Comparison of ENCODE assay signal across 14 cellular contexts in the genomic region with DNA sequence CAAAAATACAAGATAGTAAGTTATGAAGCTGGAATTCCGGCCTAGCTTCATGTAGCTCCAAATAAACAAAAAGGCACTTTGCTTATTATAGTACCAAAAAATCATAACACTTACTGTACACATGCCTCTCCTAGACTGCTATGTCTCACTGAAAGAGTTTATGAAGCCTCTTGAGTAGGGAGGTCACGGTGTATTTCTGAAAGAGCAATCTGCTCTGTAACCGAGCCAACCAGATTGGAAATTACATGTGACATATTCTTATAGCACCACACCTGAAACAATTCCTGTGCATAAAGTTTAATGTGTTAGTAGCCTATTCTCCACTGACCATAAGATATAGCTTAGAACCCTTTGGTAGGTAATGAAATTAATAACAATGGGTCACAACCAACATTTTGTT. TPM values are rescaled to one million over a fixed set of nuclear protein-coding genes. Genes with fewer than 3 reads are reported as not detected.
DNase-seq lines count a peak whose midpoint lies in the region; ATAC-seq, FAIRE-seq and TF ChIP-seq lines count a peak whose summit lies in the region.
"Had no signal": no experiment of that assay in that cellular context is flagged by ENCODE, and none has a peak within 500 bp of the region (broad histone marks: within the 10 kb centered on the region; RNA-seq: fewer than 3 reads in every experiment).

No MANE protein-coding gene starts in this region.

- peak overlapping the region; percentile 27; the same call in 1 of the 2 replicates for H2AFZ ChIP-seq in GM12878 (ENCODE audit: control insufficient read depth, low read depth, low read length)

- H3K9me3 ChIP-seq in GM12878 (replicated peaks; ENCODE audit: control insufficient read depth, insufficient read depth, low read length) = no peaks in the 10 kb centered on the region; the same call in 2 of the 3 replicates
- H3K9me3 ChIP-seq: left lung, thoracic aorta had no signal

- H3K4me2 ChIP-seq in GM12878 (ENCODE audit: control insufficient read depth, insufficient read depth) = no peak overlapping the region

- no peaks in the 10 kb centered on the region for H3K9me3 Mint-ChIP-seq in T-helper 1 cell treated with Interleukin-12 subunit alpha and Interleukin-12 subunit beta and Interleukin-4 antibody, amounts not matched to agents 30 μg/mL and 1 μg/mL, for 36 hours
- H3K9me3 Mint-ChIP-seq in neural crest cell = peaks cover 5% of the 10 kb centered on the region
- H3K9me3 Mint-ChIP-seq in WTC11 = peaks cover 7% of the 10 kb centered on the region

- no peak for TF ChIP-seq RAD21 in GM12878 (IDR thresholded peaks at IDR 0.05; ENCODE audit: insufficient read depth, low read depth, low read length)

- TF ChIP-seq CTCF in GM12878 (IDR thresholded peaks at IDR 0.05 in 2 of 3, conservative IDR thresholded peaks at IDR 0.05 in 1 of 3; ENCODE audit: control insufficient read depth in 2 of 3, extremely low read depth in 1 of 3, insufficient read depth in 1 of 3, low read depth in 3 of 3, low read length in 3 of 3) (no peak), neural crest cell (conservative IDR thresholded peaks at IDR 0.05) (no peak), WTC11 (IDR thresholded peaks at IDR 0.05) (no peak)

- no TSS peak for BruUV-seq in GM12878 (replicated peaks; lab: Mats Ljungman, UMichigan)

- no peaks in the 10 kb centered on the region for H3K27me3 ChIP-seq in GM12878 (replicated peaks in 1 of 2; ENCODE audit: control insufficient read depth in 2 of 2, insufficient read depth in 2 of 2, low read length in 1 of 2)
- H3K27me3 ChIP-seq: left lung had no signal

- no peak for TF ChIP-seq EP300 in GM12878 (IDR thresholded peaks at IDR 0.05; ENCODE audit: borderline replicate concordance in 1 of 2, control insufficient read depth in 1 of 2, low read depth in 2 of 2, low read length in 2 of 2)

- RAD21 ChIA-PET in GM12878 (lab: Charles Lee; ENCODE audit: unreplicated experiment) = interaction anchor here (0.6 to 6.5 kb wide), 10 partner anchors 14 to 271 kb away, joined by 3 to 208 read pairs (median 18); no protein-coding TSS in a partner anchor

- intact Hi-C loops in GM12878 (cut with micrococcal nuclease; ENCODE audit: unreplicated experiment) = loop anchor here (2.0 kb wide), 1 partner anchor 41 kb away; no protein-coding TSS in a partner anchor

- peak overlapping the region; percentile 24 for H3K27ac Mint-ChIP-seq in T-helper 1 cell treated with Interleukin-12 subunit alpha and Interleukin-12 subunit beta and Interleukin-4 antibody, amounts not matched to agents 30 μg/mL and 1 μg/mL, for 36 hours
- H3K27ac Mint-ChIP-seq in neural crest cell (ENCODE audit: unreplicated experiment) (no peak overlapping the region), WTC11 (no peak overlapping the region)

- CTCF ChIA-PET in GM12878 (lab: Yijun Ruan, JAX) = interaction anchor here (0.9 to 6.6 kb wide), 20 partner anchors 8 to 148 kb away, joined by 3 to 166 read pairs (median 7); no protein-coding TSS in a partner anchor
- CTCF ChIA-PET in WTC11 (lab: Charles Lee) = interaction anchor here (1.1 to 3.6 kb wide), 4 partner anchors 13 to 150 kb away, joined by 3 to 27 read pairs (median 16); no protein-coding TSS in a partner anchor

- no peaks in the 10 kb centered on the region for H3K36me3 ChIP-seq in GM12878 (ENCODE audit: control insufficient read depth in 2 of 2, insufficient read depth in 2 of 2, low read length in 1 of 2)
- H3K36me3 ChIP-seq: left lung, thoracic aorta had no signal

- FAIRE-seq in GM12878 (lab: Jason Lieb, UNC) = no peak

- H3K36me3 Mint-ChIP-seq in T-helper 1 cell treated with Interleukin-12 subunit alpha and Interleukin-12 subunit beta and Interleukin-4 antibody, amounts not matched to agents 30 μg/mL and 1 μg/mL, for 36 hours (ENCODE audit: low read depth) = peaks cover 7% of the 10 kb centered on the region
- H3K36me3 Mint-ChIP-seq in neural crest cell (ENCODE audit: low read depth) (peaks cover 7% of the 10 kb centered on the region), WTC11 (peaks cover 8% of the 10 kb centered on the region)

- H3K9ac ChIP-seq in GM12878 (ENCODE audit: control insufficient read depth, insufficient read depth, low read length) = no peak overlapping the region

- WGBS in GM12878 (ENCODE audit: insufficient coverage, insufficient replicate concordance, low lambda C conversion rate, missing lambda C conversion rate) = 100% methylated on average over 3 of the region's 3 CpGs

- H3K4me3 ChIP-seq in GM12878 = no peak overlapping the region

- in situ Hi-C loops in GM12878 (cut with MboI) = loop anchor here (25.0 kb wide), 1 partner anchor 985 kb away; no protein-coding TSS in a partner anchor

- POLR2A ChIA-PET in GM12878 (lab: Charles Lee) = interaction anchor here (0.8 to 5.8 kb wide), 8 partner anchors 12 to 148 kb away, joined by 3 to 52 read pairs (median 10); no protein-coding TSS in a partner anchor
- POLR2A ChIA-PET in WTC11 (lab: Charles Lee) = interaction anchor here (2.9 kb wide), 1 partner anchor 41 kb away, joined by 9 read pairs; no protein-coding TSS in a partner anchor

- H3K27ac ChIP-seq in GM12878 (ENCODE audit: control insufficient read depth, insufficient read depth) = no peak overlapping the region
- H3K27ac ChIP-seq: thoracic aorta had no signal

- no peak for TF ChIP-seq POLR2A in GM12878 (IDR thresholded peaks at IDR 0.05; ENCODE audit: low read depth, low read length)

- H3K27me3 Mint-ChIP-seq in T-helper 1 cell treated with Interleukin-12 subunit alpha and Interleukin-12 subunit beta and Interleukin-4 antibody, amounts not matched to agents 30 μg/mL and 1 μg/mL, for 36 hours (ENCODE audit: low read depth) = no peaks in the 10 kb centered on the region
- H3K27me3 Mint-ChIP-seq in neural crest cell (ENCODE audit: low read depth) (no peaks in the 10 kb centered on the region), WTC11 (ENCODE audit: low read depth) (no peaks in the 10 kb centered on the region)

- SMC1A ChIA-PET in GM12878 (lab: Charles Lee; ENCODE audit: uncharacterized antibody, unreplicated experiment) = interaction anchor here (0.8 to 8.4 kb wide), 25 partner anchors 12 to 266 kb away, joined by 3 to 135 read pairs (median 6); no protein-coding TSS in a partner anchor

- no peaks in the 10 kb centered on the region for H4K20me1 ChIP-seq in GM12878 (ENCODE audit: control insufficient read depth, insufficient read depth)

- H3K4me1 ChIP-seq in GM12878 (ENCODE audit: control insufficient read depth, insufficient read depth, low read length) = peaks cover 3% of the 10 kb centered on the region; the same call in 1 of the 2 replicates

- DNase-seq in T-helper 1 cell (no peak), NAMALWA (ENCODE audit: low spot score) (peak; percentile 25), GM12878 (ENCODE audit: low read depth, low spot score) (no peak), neural crest cell (ENCODE audit: low read depth, low spot score) (no peak), WTC11 (ENCODE audit: low spot score) (no peak)
- DNase-seq: activated naive CD4-positive, alpha-beta T cell treated with Interleukin-2 at 50 U/mL for 16 hours; foreskin melanocyte; GDM1; left lung; NCI-H146 had no signal

- H3K4me1 Mint-ChIP-seq in T-helper 1 cell treated with Interleukin-12 subunit alpha and Interleukin-12 subunit beta and Interleukin-4 antibody, amounts not matched to agents 30 μg/mL and 1 μg/mL, for 36 hours (ENCODE audit: low read depth) = peaks cover 26% of the 10 kb centered on the region
- H3K4me1 Mint-ChIP-seq in neural crest cell = peaks cover 31% of the 10 kb centered on the region
- H3K4me1 Mint-ChIP-seq in WTC11 = peaks cover 10% of the 10 kb centered on the region

- ATAC-seq in GM12878 (no peak), GM21576 (IDR thresholded peaks at IDR 0.05; ENCODE audit: unreplicated experiment) (no peak), WTC11 (no peak), GM18909 (IDR thresholded peaks at IDR 0.05; ENCODE audit: poor library complexity, unreplicated experiment) (no peak)
- ATAC-seq: left lung had no signal

- peaks cover 36% of the 10 kb centered on the region for H3K79me2 ChIP-seq in GM12878 (ENCODE audit: control insufficient read depth, insufficient read depth, low read length)

- peak overlapping the region; percentile 48 for H3K4me3 Mint-ChIP-seq in T-helper 1 cell treated with Interleukin-12 subunit alpha and Interleukin-12 subunit beta and Interleukin-4 antibody, amounts not matched to agents 30 μg/mL and 1 μg/mL, for 36 hours
- H3K4me3 Mint-ChIP-seq in neural crest cell (peak overlapping the region; percentile 80), WTC11 (no peak overlapping the region)

TF ChIP-seq in GM12878, 131 proteins besides CTCF, POLR2A, EP300 and RAD21:
- TF ChIP-seq FOXK2 (IDR thresholded peaks at IDR 0.05) (no peak), MEF2B (IDR thresholded peaks at IDR 0.05; ENCODE audit: partially characterized antibody, poor library complexity, severe bottlenecking) (no peak), IKZF2 (IDR thresholded peaks at IDR 0.05) (no peak), POU2F2 (IDR thresholded peaks at IDR 0.05; ENCODE audit: borderline replicate concordance, low read depth, low read length) (no peak), ESRRA (IDR thresholded peaks at IDR 0.05; ENCODE audit: low read length) (no peak)

TF ChIP-seq in WTC11, 78 proteins besides CTCF, POLR2A, EP300 and RAD21 (continues in another document):
- no peak for TF ChIP-seq ZNF671 (CRISPR knock-in tag; IDR thresholded peaks at IDR 0.05)
- no peak for TF ChIP-seq GABPB1 (CRISPR knock-in tag; IDR thresholded peaks at IDR 0.05)
- TF ChIP-seq NR3C1 (CRISPR knock-in tag; conservative IDR thresholded peaks at IDR 0.05; ENCODE audit: low read depth) = no peak

RNA-seq across cellular contexts. Expression of a gene that starts 1.2 kb away (rescaled TPM):
- 225 and 231 TPM in 2 replicates for total RNA-seq in GM12878 (2013; cell fraction: nucleolus; rRNA removed)
- total RNA-seq in GM12878 (2014; rRNA removed) = 23.6 and 28.8 TPM in 2 replicates
- 22.8 and 23.5 TPM in 2 replicates for total RNA-seq in GM12878 (2014; rRNA removed; fragmentation: Illumina TruSeq; extraction: Trizol)
- 25.0 and 25.7 TPM in 2 replicates for total RNA-seq in GM12878 (2021)
- polyA plus RNA-seq in GM12878 (2011; ENCODE audit: low read depth) = 25.9 TPM
- polyA plus RNA-seq in GM12878 (2011; rRNA removed) = 110 and 179 TPM in 2 replicates
- polyA plus RNA-seq in GM12878 (2011; cell fraction: cytosol; rRNA removed) = 24.1 and 27.6 TPM in 2 replicates
- 72.4 and 86.3 TPM in 2 replicates for polyA plus RNA-seq in GM12878 (2011; cell fraction: nucleus; rRNA removed)
- polyA plus RNA-seq in GM12878 (2012) = 40.1 and 44.7 TPM in 2 replicates
- 34.6 and 50.6 TPM in 2 replicates for polyA plus RNA-seq in GM12878 (2014; fragmentation: Illumina TruSeq; extraction: Trizol)
- polyA plus RNA-seq in GM12878 (2014; fragmentation: Nextera tagmentation; extraction: Ambion mirVana) = 10 to 100 TPM; 11.0 to 13.6 TPM
- 26.0 and 30.6 TPM in 2 replicates for polyA plus RNA-seq in GM12878 (2014; rRNA removed)
- polyA plus RNA-seq in GM12878 (2016; fragmentation: Nextera tagmentation; extraction: Ambion mirVana) = 10 to 100 TPM; 33.4 to 38.0 TPM
- polyA minus RNA-seq in GM12878 (2011; rRNA and poly(A)+ RNA removed) = 30.8 and 44.3 TPM in 2 replicates
- polyA minus RNA-seq in GM12878 (2011; cell fraction: cytosol; rRNA and poly(A)+ RNA removed) = 14.0 and 20.4 TPM in 2 replicates
- 104 and 136 TPM in 2 replicates for polyA minus RNA-seq in GM12878 (2011; cell fraction: nucleus; rRNA and poly(A)+ RNA removed)
- 47.5 and 49.1 TPM in 2 replicates for total RNA-seq in neural crest cell
- 51.2 to 65.7 TPM (median 54.4 TPM) in 3 replicates for total RNA-seq in WTC11 (2021)
